ENCODE assay signal across 23 cellular contexts in the genomic region with DNA sequence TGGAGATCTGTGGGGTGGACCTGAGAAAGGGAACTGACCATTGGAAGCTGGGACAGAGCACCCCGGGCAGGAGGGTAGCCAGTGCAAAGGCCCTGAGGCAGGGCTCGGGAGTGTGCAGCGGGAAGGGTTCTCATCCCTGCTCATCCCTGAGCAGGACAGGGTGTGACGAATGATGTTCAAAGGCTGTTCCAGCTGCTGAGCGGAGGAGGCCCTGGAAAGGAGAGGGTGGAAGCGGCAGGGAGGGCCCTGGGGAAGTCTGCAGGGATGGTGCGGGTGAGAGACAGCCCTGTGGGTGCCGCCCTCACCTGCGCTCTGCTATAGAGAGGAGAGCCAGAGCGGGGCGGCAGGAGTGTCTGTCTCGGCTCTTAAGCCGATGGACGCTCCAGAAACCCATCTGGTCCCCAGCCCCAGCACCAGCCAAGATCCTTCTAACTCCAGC.
"Had no signal": no experiment of that assay in that cellular context is flagged by ENCODE, and none has a peak within 500 bp of the region (broad histone marks: within the 10 kb centered on the region; RNA-seq: fewer than 3 reads in every experiment).

No MANE protein-coding gene starts in this region.

- DNase-seq: activated CD4-positive, alpha-beta T cell treated with anti-CD3 and anti-CD28 coated beads for 1 hour; activated CD8-positive, alpha-beta memory T cell treated with anti-CD3 and anti-CD28 coated beads for 24 hours; activated CD8-positive, alpha-beta memory T cell treated with anti-CD3 and anti-CD28 coated beads, Interleukin-2, amount 50 U/mL, for 4 hours; activated naive CD4-positive, alpha-beta T cell treated with anti-CD3 and anti-CD28 coated beads for 36 hours; activated naive CD8-positive, alpha-beta T cell treated with anti-CD3 and anti-CD28 coated beads, Interleukin-2, amount 50 U/mL, for 24 hours; activated T-cell treated with anti-CD3 and anti-CD28 coated beads, Interleukin-2, amount 50 U/mL, for 24 hours; brain microvascular endothelial cell; cortex of kidney; hypothalamus; mesenchymal stem cell; stimulated activated CD4-positive, alpha-beta T cell treated with anti-CD3 and anti-CD28 coated beads, Interleukin-2, amount 100 ng/mL, for 48 hours; stimulated activated CD8-positive, alpha-beta memory T cell treated with anti-CD3 and anti-CD28 coated beads, Interleukin-4, amount 100 ng/mL, for 48 hours; stimulated activated naive CD4-positive, alpha-beta T cell treated with Interleukin-2 at 50 U/mL for 16 hours; T-cell; thyroid gland; WERI-Rb-1 had no signal

- ATAC-seq: activated naive CD8-positive, alpha-beta T cell treated with anti-CD3 and anti-CD28 coated beads, Interleukin-2, amount 50 U/mL, for 24 hours; gastroesophageal sphincter; T-cell had no signal

- H3K4me3 ChIP-seq: ascending aorta, gastroesophageal sphincter, prostate gland, thyroid gland had no signal

- H3K27me3 Mint-ChIP-seq: activated naive CD8-positive, alpha-beta T cell treated with anti-CD3 and anti-CD28 coated beads, Interleukin-2, amount 50 U/mL, for 24 hours; activated T-cell treated with anti-CD3 and anti-CD28 coated beads, Interleukin-2, amount 50 U/mL, for 24 hours; central memory CD8-positive, alpha-beta T cell; T-cell had no signal

- H3K27ac ChIP-seq: ascending aorta, brain microvascular endothelial cell, epithelial cell of prostate, gastroesophageal sphincter, prostate gland, thyroid gland, WERI-Rb-1 had no signal

- H3K4me3 Mint-ChIP-seq: activated naive CD4-positive, alpha-beta T cell treated with anti-CD3 and anti-CD28 coated beads for 36 hours; activated naive CD8-positive, alpha-beta T cell treated with anti-CD3 and anti-CD28 coated beads, Interleukin-2, amount 50 U/mL, for 24 hours; activated T-cell treated with anti-CD3 and anti-CD28 coated beads, Interleukin-2, amount 50 U/mL, for 24 hours; central memory CD8-positive, alpha-beta T cell; neural crest cell; T-cell had no signal

- H3K9me3 Mint-ChIP-seq: activated naive CD4-positive, alpha-beta T cell treated with anti-CD3 and anti-CD28 coated beads for 36 hours; activated naive CD8-positive, alpha-beta T cell treated with anti-CD3 and anti-CD28 coated beads, Interleukin-2, amount 50 U/mL, for 24 hours; activated T-cell treated with anti-CD3 and anti-CD28 coated beads, Interleukin-2, amount 50 U/mL, for 24 hours; central memory CD8-positive, alpha-beta T cell; neural crest cell; T-cell had no signal

- H3K27me3 ChIP-seq: ascending aorta, gastroesophageal sphincter, thyroid gland had no signal

- H3K4me1 ChIP-seq: ascending aorta, prostate gland had no signal

- H3K9me3 ChIP-seq: ascending aorta, gastroesophageal sphincter, prostate gland, thyroid gland had no signal

- FAIRE-seq: TTC549 had no signal

- H3K36me3 ChIP-seq: ascending aorta, brain microvascular endothelial cell, gastroesophageal sphincter, prostate gland, thyroid gland, WERI-Rb-1 had no signal

- H3K27ac Mint-ChIP-seq: activated naive CD4-positive, alpha-beta T cell treated with anti-CD3 and anti-CD28 coated beads for 36 hours; activated naive CD8-positive, alpha-beta T cell treated with anti-CD3 and anti-CD28 coated beads, Interleukin-2, amount 50 U/mL, for 24 hours; activated T-cell treated with anti-CD3 and anti-CD28 coated beads, Interleukin-2, amount 50 U/mL, for 24 hours; T-cell had no signal
